In the genomic region with DNA sequence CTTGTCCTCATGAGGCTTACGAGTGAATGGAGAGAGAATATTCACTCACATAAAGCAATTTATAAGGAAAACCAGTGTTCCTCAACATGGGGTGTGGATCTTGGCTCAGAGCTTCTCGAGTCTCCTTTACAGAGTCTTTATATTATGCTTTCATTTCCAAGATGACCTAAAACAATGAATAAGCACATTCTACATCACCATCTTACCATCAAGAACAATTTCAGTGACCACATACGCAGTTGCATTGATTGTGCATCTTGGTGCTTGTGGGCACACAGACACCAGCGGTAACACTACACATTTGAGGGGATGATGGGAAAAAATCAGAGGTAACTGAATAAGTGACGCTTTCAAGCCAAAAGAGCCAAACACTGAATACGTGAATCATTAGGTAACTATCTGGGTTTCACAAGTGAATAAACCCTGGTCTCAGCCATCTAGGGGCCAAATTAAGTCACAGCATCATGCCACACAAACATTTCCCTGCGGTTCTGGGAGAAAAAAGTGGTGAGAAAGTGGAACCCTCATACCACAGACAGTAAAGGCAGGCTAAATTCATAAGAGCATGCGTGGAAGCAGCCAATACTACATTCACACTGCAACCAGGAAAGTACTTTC, we compare ENCODE assay signal across 2 cellular contexts.
TF ChIP-seq lines count a peak whose summit lies in the region.

No MANE protein-coding gene starts in this region.

TF ChIP-seq in HCT116, 20 proteins besides CTCF, POLR2A, EP300 and RAD21:
- TF ChIP-seq CEBPB (IDR thresholded peaks at IDR 0.05; ENCODE audit: low read depth): no peak
- no peak for TF ChIP-seq EZH2phosphoT487 (IDR thresholded peaks at IDR 0.05; ENCODE audit: borderline replicate concordance)
- TF ChIP-seq, protein P1, sequence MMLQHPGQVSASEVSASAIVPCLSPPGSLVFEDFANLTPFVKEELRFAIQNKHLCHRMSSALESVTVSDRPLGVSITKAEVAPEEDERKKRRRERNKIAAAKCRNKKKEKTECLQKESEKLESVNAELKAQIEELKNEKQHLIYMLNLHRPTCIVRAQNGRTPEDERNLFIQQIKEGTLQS (IDR thresholded peaks at IDR 0.05): no peak
- no peak for TF ChIP-seq REST (IDR thresholded peaks at IDR 0.05; ENCODE audit: low read depth)
- TF ChIP-seq YY1 (IDR thresholded peaks at IDR 0.05; ENCODE audit: extremely low read depth, insufficient replicate concordance, low read depth, low read length): no peak
- no peak for TF ChIP-seq CBX3 (IDR thresholded peaks at IDR 0.05; ENCODE audit: low read depth)
- no peak for TF ChIP-seq ZNF274 (IDR thresholded peaks at IDR 0.05; ENCODE audit: low read depth, low read length)
- TF ChIP-seq, protein P2, sequence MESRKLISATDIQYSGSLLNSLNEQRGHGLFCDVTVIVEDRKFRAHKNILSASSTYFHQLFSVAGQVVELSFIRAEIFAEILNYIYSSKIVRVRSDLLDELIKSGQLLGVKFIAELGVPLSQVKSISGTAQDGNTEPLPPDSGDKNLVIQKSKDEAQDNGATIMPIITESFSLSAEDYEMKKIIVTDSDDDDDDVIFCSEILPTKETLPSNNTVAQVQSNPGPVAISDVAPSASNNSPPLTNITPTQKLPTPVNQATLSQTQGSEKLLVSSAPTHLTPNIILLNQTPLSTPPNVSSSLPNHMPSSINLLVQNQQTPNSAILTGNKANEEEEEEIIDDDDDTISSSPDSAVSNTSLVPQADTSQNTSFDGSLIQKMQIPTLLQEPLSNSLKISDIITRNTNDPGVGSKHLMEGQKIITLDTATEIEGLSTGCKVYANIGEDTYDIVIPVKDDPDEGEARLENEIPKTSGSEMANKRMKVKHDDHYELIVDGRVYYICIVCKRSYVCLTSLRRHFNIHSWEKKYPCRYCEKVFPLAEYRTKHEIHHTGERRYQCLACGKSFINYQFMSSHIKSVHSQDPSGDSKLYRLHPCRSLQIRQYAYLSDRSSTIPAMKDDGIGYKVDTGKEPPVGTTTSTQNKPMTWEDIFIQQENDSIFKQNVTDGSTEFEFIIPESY (IDR thresholded peaks at IDR 0.05; ENCODE audit: extremely low read depth, insufficient replicate concordance, low read length): no peak

TF ChIP-seq in HEK293T, 16 proteins besides CTCF, POLR2A, EP300 and RAD21:
- no peak for TF ChIP-seq FOXA1 (IDR thresholded peaks at IDR 0.05)
- TF ChIP-seq HDGF (IDR thresholded peaks at IDR 0.05; ENCODE audit: borderline replicate concordance): no peak
- TF ChIP-seq ELF4 (IDR thresholded peaks at IDR 0.05): no peak
- TF ChIP-seq NFRKB (IDR thresholded peaks at IDR 0.05): no peak
- no peak for TF ChIP-seq SUZ12 (IDR thresholded peaks at IDR 0.05)
- no peak for TF ChIP-seq SP1 (IDR thresholded peaks at IDR 0.05)
- no peak for TF ChIP-seq L3MBTL2 (conservative IDR thresholded peaks at IDR 0.05)
- TF ChIP-seq, protein P3, sequence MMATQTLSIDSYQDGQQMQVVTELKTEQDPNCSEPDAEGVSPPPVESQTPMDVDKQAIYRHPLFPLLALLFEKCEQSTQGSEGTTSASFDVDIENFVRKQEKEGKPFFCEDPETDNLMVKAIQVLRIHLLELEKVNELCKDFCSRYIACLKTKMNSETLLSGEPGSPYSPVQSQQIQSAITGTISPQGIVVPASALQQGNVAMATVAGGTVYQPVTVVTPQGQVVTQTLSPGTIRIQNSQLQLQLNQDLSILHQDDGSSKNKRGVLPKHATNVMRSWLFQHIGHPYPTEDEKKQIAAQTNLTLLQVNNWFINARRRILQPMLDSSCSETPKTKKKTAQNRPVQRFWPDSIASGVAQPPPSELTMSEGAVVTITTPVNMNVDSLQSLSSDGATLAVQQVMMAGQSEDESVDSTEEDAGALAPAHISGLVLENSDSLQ (IDR thresholded peaks at IDR 0.05): no peak
- no peak for TF ChIP-seq ZNF384 (IDR thresholded peaks at IDR 0.05)
- TF ChIP-seq FOXK2 (IDR thresholded peaks at IDR 0.05): no peak
- TF ChIP-seq FOXM1 (IDR thresholded peaks at IDR 0.05; ENCODE audit: borderline replicate concordance): no peak
- no peak for TF ChIP-seq LEF1 (IDR thresholded peaks at IDR 0.05; ENCODE audit: borderline replicate concordance)
- TF ChIP-seq BHLHE40 (IDR thresholded peaks at IDR 0.05; ENCODE audit: borderline replicate concordance): no peak
